ENCODE assay signal across 8 cellular contexts in the genomic region with DNA sequence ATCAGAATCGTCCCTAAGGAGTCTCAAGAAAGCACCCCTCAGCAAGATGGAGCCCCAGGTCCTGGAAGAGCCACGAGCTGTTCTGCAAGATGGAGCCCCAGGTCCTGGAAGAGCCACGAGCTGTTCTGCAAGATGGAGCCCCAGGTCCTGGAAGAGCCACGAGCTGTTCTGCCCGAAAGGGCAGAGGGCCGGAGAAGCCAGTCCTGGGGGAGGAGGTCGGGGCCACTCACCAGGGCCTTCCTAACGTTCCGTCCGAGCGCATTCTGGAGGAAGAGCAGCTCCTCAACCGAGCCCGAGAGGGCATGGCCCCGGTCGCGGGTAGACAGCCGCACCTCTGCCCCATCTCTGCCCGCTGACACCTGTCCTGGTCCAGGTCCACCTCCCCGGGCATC.
A peak's percentile ranks its signal among the peaks of the same experiment; 100 is the strongest.
DNase-seq lines count a peak whose midpoint lies in the region; ATAC-seq and TF ChIP-seq lines count a peak whose summit lies in the region.
"Not testable (repeated sequence)": the region's sequence is repeated elsewhere in the genome, so short reads cannot be mapped to it uniquely, and the experiment has no call there.

No MANE protein-coding gene starts in this region.

- ATAC-seq in GM19035 (IDR thresholded peaks at IDR 0.05; ENCODE audit: unreplicated experiment): peak; percentile 26
- ATAC-seq in HG02852 (IDR thresholded peaks at IDR 0.05; ENCODE audit: unreplicated experiment): peak; percentile 41
- not testable (repeated sequence) for ATAC-seq in RWPE2 (ENCODE audit: low read depth)

- not testable (repeated sequence) for TF ChIP-seq CTCF in 22Rv1 (IDR thresholded peaks at IDR 0.05); RWPE2 (IDR thresholded peaks at IDR 0.05; ENCODE audit: poor library complexity, severe bottlenecking); endothelial cell (IDR thresholded peaks at IDR 0.05; ENCODE audit: unreplicated experiment)

- not testable (repeated sequence) for H3K9me3 Mint-ChIP-seq in endothelial cell (ENCODE audit: unreplicated experiment)

- not testable (repeated sequence) for H3K27me3 ChIP-seq in RWPE2 (ENCODE audit: insufficient read depth, poor library complexity, severe bottlenecking); muscle layer of duodenum (ENCODE audit: low read depth, low read length)

- H3K36me3 ChIP-seq in RWPE2 (ENCODE audit: low read depth); muscle layer of duodenum (ENCODE audit: control insufficient read depth in 1 of 2, insufficient read depth in 2 of 2, low read length in 2 of 2): not testable (repeated sequence)

- not testable (repeated sequence) for H3K4me1 ChIP-seq in RWPE2 (ENCODE audit: insufficient read depth, poor library complexity, severe bottlenecking); muscle layer of duodenum (ENCODE audit: control insufficient read depth in 1 of 2, insufficient read depth in 2 of 2, low read length in 2 of 2)

- not testable (repeated sequence) for H3K4me3 ChIP-seq in RWPE2 (ENCODE audit: severe bottlenecking)
- peak overlapping the region; percentile 40 to 44 for H3K4me3 ChIP-seq in muscle layer of duodenum (ENCODE audit: low read depth in 1 of 2, low read length in 2 of 2)

- H3K4me1 Mint-ChIP-seq in endothelial cell (ENCODE audit: unreplicated experiment): peaks cover 22% of the 10 kb centered on the region

- not testable (repeated sequence) for H3K27me3 Mint-ChIP-seq in endothelial cell (ENCODE audit: unreplicated experiment)

- H3K4me3 Mint-ChIP-seq in endothelial cell (ENCODE audit: unreplicated experiment): peak overlapping the region; percentile 50

- peak; percentile 16 for DNase-seq in RWPE2 (ENCODE audit: low spot score)
- DNase-seq in activated T-helper 1 cell treated with Interleukin-2 at 50 U/mL for 16 hours (ENCODE audit: low read depth): peak; percentile 16
- DNase-seq in endothelial cell (ENCODE audit: low spot score): not testable (repeated sequence)
- peak; percentile 31 to 38 for DNase-seq in stimulated activated CD4-positive, alpha-beta T cell treated with anti-CD3 and anti-CD28 coated beads, Interleukin-4, amount 100 ng/mL, for 4 hours

- H3K27ac Mint-ChIP-seq in endothelial cell (ENCODE audit: unreplicated experiment): peak overlapping the region; percentile 93

- not testable (repeated sequence) for H3K9me3 ChIP-seq in RWPE2 (ENCODE audit: severe bottlenecking); muscle layer of duodenum (ENCODE audit: control insufficient read depth in 1 of 2, low read length in 2 of 2)

- peak overlapping the region; percentile 97 for H3K27ac ChIP-seq in 22Rv1
- H3K27ac ChIP-seq in RWPE2 (ENCODE audit: poor library complexity, severe bottlenecking); muscle layer of duodenum (ENCODE audit: low read length): not testable (repeated sequence)

- not testable (repeated sequence) for H3K36me3 Mint-ChIP-seq in endothelial cell (ENCODE audit: low read depth, unreplicated experiment)
